In the genomic region with DNA sequence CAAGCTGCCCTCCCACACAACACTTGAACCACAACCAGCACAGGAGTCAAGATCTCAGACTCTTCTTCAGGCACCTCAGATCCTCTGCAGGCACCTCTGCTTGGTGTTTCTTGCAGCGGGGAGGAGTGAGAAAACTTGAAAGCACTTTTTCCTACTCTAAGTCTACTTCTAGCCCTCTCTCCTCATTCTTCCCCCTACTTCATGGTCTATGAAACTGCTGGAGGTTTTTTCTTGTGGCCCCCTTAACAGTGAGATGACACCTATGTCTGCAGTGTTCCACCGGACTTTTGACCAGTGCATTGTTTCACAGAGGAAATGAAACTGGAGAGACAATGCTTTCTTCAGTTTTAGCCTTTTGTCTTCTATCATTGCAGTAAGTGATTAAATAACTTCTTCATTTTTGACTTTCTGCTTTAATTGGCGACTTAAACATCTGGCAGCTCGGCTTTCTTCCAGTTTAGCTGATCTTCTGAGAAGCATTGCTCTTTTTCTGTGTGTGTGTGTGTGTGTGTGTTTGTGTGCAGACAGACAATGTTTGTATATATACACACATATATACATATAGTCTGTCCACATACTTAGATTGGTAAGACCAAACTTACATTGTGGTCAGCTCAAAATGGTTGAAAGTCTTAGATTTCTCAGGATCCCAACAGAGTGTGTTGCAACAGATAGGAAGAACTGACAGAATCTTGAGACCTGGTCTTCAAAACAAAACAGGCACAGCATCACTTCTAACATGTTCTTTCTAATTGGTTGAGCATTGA, we compare ENCODE assay signal across 22 cellular contexts.
DNase-seq lines count a peak whose midpoint lies in the region; ATAC-seq and TF ChIP-seq lines count a peak whose summit lies in the region.
"Had no signal": no experiment of that assay in that cellular context is flagged by ENCODE, and none has a peak within 500 bp of the region (broad histone marks: within the 10 kb centered on the region; RNA-seq: fewer than 3 reads in every experiment).

No MANE protein-coding gene starts in this region.

- H3K27ac ChIP-seq in MM.1S (ENCODE audit: low read length) = peak overlapping the region; percentile 32; the same call in 1 of the 2 replicates
- H3K27ac ChIP-seq: ascending aorta, foreskin keratinocyte, RWPE1, spleen, upper lobe of right lung had no signal

- peak overlapping the region; percentile 48 for H3K4me2 ChIP-seq in MM.1S (ENCODE audit: low read depth, low read length)

- peak overlapping the region; percentile 26 for H2AFZ ChIP-seq in MM.1S (ENCODE audit: low read length)

- no peak overlapping the region for H3K9ac ChIP-seq in MM.1S (ENCODE audit: low read length)

- H3K27me3 ChIP-seq in MM.1S (replicated peaks; ENCODE audit: insufficient read depth, low read length) = no peaks in the 10 kb centered on the region
- H3K27me3 ChIP-seq in MG63 = no peaks in the 10 kb centered on the region
- H3K27me3 ChIP-seq: ascending aorta, foreskin keratinocyte, spleen, upper lobe of right lung had no signal

- TF ChIP-seq CTCF in GM12865 (IDR thresholded peaks at IDR 0.05; ENCODE audit: insufficient read depth, low read depth, low read length, missing control alignments) (no peak), MM.1S (IDR thresholded peaks at IDR 0.05; ENCODE audit: low read length) (no peak)

- DNase-seq in GM12865 (ENCODE audit: low read depth) (peak; percentile 11), MM.1S (peak; percentile 66), HuH-7.5 (ENCODE audit: low spot score) (no peak), GF-D8 (lab: John Stamatoyannopoulos, UW) (no peak), GM19240 (ENCODE audit: insufficient read length, low spot score) (no peak), MG63 (no peak)
- DNase-seq: ACHN; activated CD4-positive, CD25-positive, alpha-beta regulatory T cell treated with anti-CD3 and anti-CD28 coated beads, Interleukin-2, amount 50 U/mL, for 72 hours; activated CD8-positive, alpha-beta memory T cell treated with anti-CD3 and anti-CD28 coated beads, Interleukin-2, amount 50 U/mL, for 4 hours; CD4-positive, alpha-beta memory T cell; DMS79 treated with DMSO at 0.1 percent for 48 hours; foreskin keratinocyte; naive B cell; NCI-H1048; NCI-H526; spleen; stimulated activated naive CD4-positive, alpha-beta T cell; upper lobe of right lung had no signal

- H3K4me3 ChIP-seq in GM12865 (ENCODE audit: low read depth, low read length) (no peak overlapping the region), MM.1S (ENCODE audit: low read length) (peak overlapping the region; percentile 6; the same call in 1 of the 2 replicates), MG63 (no peak overlapping the region)
- H3K4me3 ChIP-seq: ascending aorta, spleen, upper lobe of right lung had no signal

- no peaks in the 10 kb centered on the region for H3K9me2 ChIP-seq in MM.1S (replicated peaks; ENCODE audit: insufficient read depth, low read length)

- no peaks in the 10 kb centered on the region for H4K20me1 ChIP-seq in MM.1S (ENCODE audit: insufficient read depth, low read length)

- H3K4me1 ChIP-seq in MM.1S (ENCODE audit: low read length) = peaks cover 20% of the 10 kb centered on the region; the same call in 1 of the 2 replicates
- H3K4me1 ChIP-seq: ascending aorta, foreskin keratinocyte, spleen, upper lobe of right lung had no signal

- H3K36me3 ChIP-seq in MM.1S (replicated peaks; ENCODE audit: insufficient read depth, low read length) (no peaks in the 10 kb centered on the region), MG63 (no peaks in the 10 kb centered on the region)
- H3K36me3 ChIP-seq: ascending aorta, spleen, upper lobe of right lung had no signal

- ATAC-seq in GM19351 (IDR thresholded peaks at IDR 0.05; ENCODE audit: unreplicated experiment) (peak; percentile 67), HG02981 (IDR thresholded peaks at IDR 0.05; ENCODE audit: unreplicated experiment) (peak; percentile 52)
- ATAC-seq: foreskin keratinocyte, upper lobe of right lung had no signal

- no peaks in the 10 kb centered on the region for H3K9me3 ChIP-seq in MM.1S (replicated peaks; ENCODE audit: insufficient read depth, low read length)
- no peaks in the 10 kb centered on the region for H3K9me3 ChIP-seq in MG63
- H3K9me3 ChIP-seq: ascending aorta, spleen, upper lobe of right lung had no signal

- H3F3A ChIP-seq in MM.1S (ENCODE audit: insufficient read depth, low read length) = peaks cover 15% of the 10 kb centered on the region

- no peaks in the 10 kb centered on the region for H3K79me2 ChIP-seq in MM.1S (ENCODE audit: low read length)

Comparison
In these comparisons a context has a peak if more than half of its experiments do, and no peak if none do; other contexts are left out.
1. DNase-seq: peak in GM12865 (single experiment) and MM.1S (single experiment); none in HuH-7.5 (single experiment), GF-D8 (single experiment), GM19240 (single experiment) and MG63 (single experiment).